Comparison of ENCODE assay signal across 8 cellular contexts in genomic region chr10:86711957-86712708, GRCh38. TPM values are rescaled to one million over a fixed set of nuclear protein-coding genes. Genes with fewer than 3 reads are reported as not detected.
DNase-seq lines count a peak whose midpoint lies in the region; ATAC-seq, FAIRE-seq and TF ChIP-seq lines count a peak whose summit lies in the region.

No MANE protein-coding gene starts in this region.

- peak overlapping the region; percentile 75 for H3K4me3 ChIP-seq in parathyroid adenoma (ENCODE audit: low read depth, low read length)

- no peaks in the 10 kb centered on the region for H3K27me3 Mint-ChIP-seq in activated CD8-positive, alpha-beta memory T cell treated with anti-CD3 and anti-CD28 coated beads, Interleukin-2, amount 10 ng/mL, durations not matched to agents 7 days and 5 days
- H3K27me3 Mint-ChIP-seq in glutamatergic neuron (ENCODE audit: unreplicated experiment): peaks cover 4% of the 10 kb centered on the region

- H3K27me3 ChIP-seq in parathyroid adenoma (ENCODE audit: control insufficient read depth, insufficient read depth, low read length): no peaks in the 10 kb centered on the region

- no peak for TF ChIP-seq POLR2A in H54 (IDR thresholded peaks at IDR 0.05; ENCODE audit: low read depth, low read length)

- TF ChIP-seq CTCF in glutamatergic neuron (IDR thresholded peaks at IDR 0.05; ENCODE audit: partially characterized antibody, unreplicated experiment) (no peak), parathyroid adenoma (IDR thresholded peaks at IDR 0.05) (no peak)

- H3K36me3 Mint-ChIP-seq in activated CD8-positive, alpha-beta memory T cell treated with anti-CD3 and anti-CD28 coated beads, Interleukin-2, amount 10 ng/mL, durations not matched to agents 7 days and 5 days: no peaks in the 10 kb centered on the region
- no peaks in the 10 kb centered on the region for H3K36me3 Mint-ChIP-seq in glutamatergic neuron (ENCODE audit: unreplicated experiment)

- H2AFZ ChIP-seq in parathyroid adenoma: peak overlapping the region; percentile 98

- H3K4me3 Mint-ChIP-seq in activated CD8-positive, alpha-beta memory T cell treated with anti-CD3 and anti-CD28 coated beads, Interleukin-2, amount 10 ng/mL, durations not matched to agents 7 days and 5 days: peak overlapping the region; percentile 80
- peak overlapping the region; percentile 81 for H3K4me3 Mint-ChIP-seq in glutamatergic neuron (ENCODE audit: unreplicated experiment)

- H3K4me2 ChIP-seq in parathyroid adenoma (ENCODE audit: low read length): peak overlapping the region; percentile 91

- no peaks in the 10 kb centered on the region for H3K9me3 ChIP-seq in parathyroid adenoma (ENCODE audit: control insufficient read depth, low read length)

- peak overlapping the region; percentile 91 for H3K27ac Mint-ChIP-seq in activated CD8-positive, alpha-beta memory T cell treated with anti-CD3 and anti-CD28 coated beads, Interleukin-2, amount 10 ng/mL, durations not matched to agents 7 days and 5 days
- peak overlapping the region; percentile 59 for H3K27ac Mint-ChIP-seq in glutamatergic neuron (ENCODE audit: unreplicated experiment)

- H3K4me1 ChIP-seq in parathyroid adenoma: peaks cover 4% of the 10 kb centered on the region

- peak; percentile 17 for ATAC-seq in activated CD8-positive, alpha-beta memory T cell treated with anti-CD3 and anti-CD28 coated beads, Interleukin-2, amount 10 ng/mL, durations not matched to agents 7 days and 5 days

- CTCF ChIA-PET in activated CD8-positive, alpha-beta memory T cell treated with anti-CD3 and anti-CD28 coated beads, Interleukin-2, amount 10 ng/mL, durations not matched to agents 7 days and 5 days (lab: Charles Lee): interaction anchor here (0.7 to 1.8 kb wide), 14 partner anchors 18 to 313 kb away, joined by 3 to 6 read pairs (median 4); no protein-coding TSS in a partner anchor

- no peak for FAIRE-seq in H54 (lab: Jason Lieb, UNC)

- H3K79me2 ChIP-seq in parathyroid adenoma: no peaks in the 10 kb centered on the region

- H3K36me3 ChIP-seq in parathyroid adenoma (ENCODE audit: control insufficient read depth, insufficient read depth, low read length): no peaks in the 10 kb centered on the region

- peaks cover 9% of the 10 kb centered on the region for H3K4me1 Mint-ChIP-seq in activated CD8-positive, alpha-beta memory T cell treated with anti-CD3 and anti-CD28 coated beads, Interleukin-2, amount 10 ng/mL, durations not matched to agents 7 days and 5 days
- peaks cover 1% of the 10 kb centered on the region for H3K4me1 Mint-ChIP-seq in glutamatergic neuron (ENCODE audit: low read depth, unreplicated experiment)

- H3K9me3 Mint-ChIP-seq in activated CD8-positive, alpha-beta memory T cell treated with anti-CD3 and anti-CD28 coated beads, Interleukin-2, amount 10 ng/mL, durations not matched to agents 7 days and 5 days (ENCODE audit: low read depth): no peaks in the 10 kb centered on the region
- H3K9me3 Mint-ChIP-seq in glutamatergic neuron (ENCODE audit: unreplicated experiment): peaks cover 13% of the 10 kb centered on the region

- peak overlapping the region; percentile 58 for H3K9ac ChIP-seq in parathyroid adenoma

- DNase-seq in stimulated activated CD4-positive, alpha-beta T cell treated with anti-CD3 and anti-CD28 coated beads, Interleukin-2, amount 100 ng/mL, for 48 hours: peak; percentile 8 to 14
- DNase-seq in stimulated activated CD4-positive, alpha-beta T cell treated with anti-CD3 and anti-CD28 coated beads, Interleukin-4, amount 100 ng/mL, for 4 hours: no peak
- peak; percentile 69 for DNase-seq in H54 (ENCODE audit: insufficient read length, low spot score)
- peak; percentile 27 to 42 for DNase-seq in Kasumi-1 (lab: John Stamatoyannopoulos, UW)
- no peak for DNase-seq in activated CD8-positive, alpha-beta memory T cell treated with anti-CD3 and anti-CD28 coated beads, Interleukin-2, amount 10 ng/mL, durations not matched to agents 7 days and 5 days
- DNase-seq in glutamatergic neuron: peak; percentile 57
- no peak for DNase-seq in stimulated activated CD4-positive, alpha-beta T cell treated with anti-CD3 and anti-CD28 coated beads, Interleukin-15, amount 100 ng/mL, for 24 hours

- peak overlapping the region; percentile 82 for H3K27ac ChIP-seq in parathyroid adenoma

RNA-seq across cellular contexts. Expression of gene LDB3, which starts 43.8 kb away (rescaled TPM):
- under 1 TPM; 0.05 to 0.23 TPM for total RNA-seq in activated CD8-positive, alpha-beta memory T cell treated with anti-CD3 and anti-CD28 coated beads, Interleukin-2, amount 10 ng/mL, durations not matched to agents 7 days and 5 days
- 92.0 TPM for total RNA-seq in glutamatergic neuron (ENCODE audit: unreplicated experiment)

RNA-seq across cellular contexts. Expression of gene BMPR1A, which starts 44.3 kb away (rescaled TPM):
- 10 to 100 TPM; 17.1 to 19.5 TPM for total RNA-seq in activated CD8-positive, alpha-beta memory T cell treated with anti-CD3 and anti-CD28 coated beads, Interleukin-2, amount 10 ng/mL, durations not matched to agents 7 days and 5 days
- total RNA-seq in glutamatergic neuron (ENCODE audit: unreplicated experiment): 27.7 TPM

RNA-seq across cellular contexts. Expression of gene OPN4, which starts 57.8 kb away (rescaled TPM):
- not detected for total RNA-seq in activated CD8-positive, alpha-beta memory T cell treated with anti-CD3 and anti-CD28 coated beads, Interleukin-2, amount 10 ng/mL, durations not matched to agents 7 days and 5 days
- not detected for total RNA-seq in glutamatergic neuron (ENCODE audit: unreplicated experiment)

Comparison
In these comparisons a context has a peak if more than half of its experiments do, and no peak if none do; other contexts are left out.
1. DNase-seq: peak in stimulated activated CD4-positive, alpha-beta T cell treated with anti-CD3 and anti-CD28 coated beads, Interleukin-2, amount 100 ng/mL, for 48 hours (2 of 2), H54 (single experiment), Kasumi-1 (2 of 2) and glutamatergic neuron (single experiment); none in stimulated activated CD4-positive, alpha-beta T cell treated with anti-CD3 and anti-CD28 coated beads, Interleukin-4, amount 100 ng/mL, for 4 hours (0 of 2), activated CD8-positive, alpha-beta memory T cell treated with anti-CD3 and anti-CD28 coated beads, Interleukin-2, amount 10 ng/mL, durations not matched to agents 7 days and 5 days (single experiment) and stimulated activated CD4-positive, alpha-beta T cell treated with anti-CD3 and anti-CD28 coated beads, Interleukin-15, amount 100 ng/mL, for 24 hours (single experiment).
2. RNA of gene LDB3, which starts 43.8 kb away (total RNA-seq): 92.0 TPM in glutamatergic neuron (single experiment); 0.05 to 0.23 TPM in activated CD8-positive, alpha-beta memory T cell treated with anti-CD3 and anti-CD28 coated beads, Interleukin-2, amount 10 ng/mL, durations not matched to agents 7 days and 5 days; every median in the first group is over 10 times any median in the second.